Comparison of ENCODE assay signal across 1 cellular context in the genomic region with DNA sequence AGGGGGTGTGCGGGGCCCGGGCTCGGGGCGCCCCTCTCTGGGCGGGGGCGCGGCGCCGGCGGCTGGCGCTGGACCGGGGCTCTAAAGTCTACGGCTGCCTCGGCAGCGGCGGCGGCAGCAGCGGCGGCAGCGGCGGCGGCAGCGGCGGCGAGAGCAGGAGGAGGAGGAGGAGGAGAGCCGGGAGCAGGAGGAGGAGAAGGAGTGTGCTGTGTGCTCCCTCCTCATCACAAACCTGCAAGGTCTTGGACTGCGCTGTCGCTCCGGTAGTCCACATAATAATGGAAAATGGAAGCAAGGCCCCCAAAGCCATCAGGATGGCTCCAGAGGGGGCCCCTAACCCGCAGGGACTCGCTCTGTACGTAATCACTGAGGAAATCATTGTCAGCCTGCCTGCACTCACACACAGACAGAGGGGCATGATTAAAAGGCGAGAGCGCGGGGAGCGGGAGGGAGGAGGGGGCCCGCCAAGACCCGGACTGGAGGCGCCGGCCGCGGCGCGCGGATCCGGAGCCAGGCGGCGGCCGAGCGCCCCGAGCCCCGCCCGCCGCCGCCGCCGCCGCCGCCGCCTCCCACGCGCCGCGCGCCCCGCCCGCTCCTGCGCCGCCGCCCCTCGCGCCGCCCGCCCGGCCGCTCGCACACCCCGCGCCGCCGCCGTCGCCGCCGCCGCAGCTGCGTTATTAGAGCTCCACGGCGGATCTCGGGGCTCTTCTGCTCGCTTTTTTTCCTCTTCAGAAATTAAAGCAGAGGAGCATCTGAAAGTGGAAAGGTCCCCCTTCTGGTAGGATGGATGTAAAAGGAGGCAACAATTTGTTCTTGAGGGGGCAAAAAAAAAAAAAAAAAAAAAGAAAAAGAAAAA.
TF ChIP-seq lines count a peak whose summit lies in the region.

A gene (minus strand): TSS at position 394 of the 856 bp plus-strand sequence. CDS start 1,220 bp downstream, outside the sequence.

TF ChIP-seq in K562, 482 proteins besides CTCF, POLR2A, EP300 and RAD21 (continued from another document and continues in another):
- TF ChIP-seq, protein P1, sequence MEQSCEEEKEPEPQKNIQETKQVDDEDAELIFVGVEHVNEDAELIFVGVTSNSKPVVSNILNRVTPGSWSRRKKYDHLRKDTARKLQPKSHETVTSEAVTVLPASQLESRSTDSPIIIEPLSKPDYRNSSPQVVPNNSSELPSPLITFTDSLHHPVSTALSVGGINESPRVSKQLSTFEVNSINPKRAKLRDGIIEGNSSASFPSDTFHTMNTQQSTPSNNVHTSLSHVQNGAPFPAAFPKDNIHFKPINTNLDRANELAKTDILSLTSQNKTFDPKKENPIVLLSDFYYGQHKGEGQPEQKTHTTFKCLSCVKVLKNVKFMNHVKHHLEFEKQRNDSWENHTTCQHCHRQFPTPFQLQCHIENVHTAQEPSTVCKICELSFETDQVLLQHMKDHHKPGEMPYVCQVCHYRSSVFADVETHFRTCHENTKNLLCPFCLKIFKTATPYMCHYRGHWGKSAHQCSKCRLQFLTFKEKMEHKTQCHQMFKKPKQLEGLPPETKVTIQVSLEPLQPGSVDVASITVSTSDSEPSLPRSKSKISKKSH (CRISPR knock-in tag; IDR thresholded peaks at IDR 0.05), result no peak
- TF ChIP-seq RBM15 (IDR thresholded peaks at IDR 0.05; ENCODE audit: insufficient read depth, low read length), result no peak
- no peak for TF ChIP-seq KLF1 (tag; IDR thresholded peaks at IDR 0.05)
- TF ChIP-seq SIN3B (IDR thresholded peaks at IDR 0.05; ENCODE audit: low read depth), result no peak
- TF ChIP-seq ZNF57 (CRISPR knock-in tag; IDR thresholded peaks at IDR 0.05), result no peak
- TF ChIP-seq, protein P2, sequence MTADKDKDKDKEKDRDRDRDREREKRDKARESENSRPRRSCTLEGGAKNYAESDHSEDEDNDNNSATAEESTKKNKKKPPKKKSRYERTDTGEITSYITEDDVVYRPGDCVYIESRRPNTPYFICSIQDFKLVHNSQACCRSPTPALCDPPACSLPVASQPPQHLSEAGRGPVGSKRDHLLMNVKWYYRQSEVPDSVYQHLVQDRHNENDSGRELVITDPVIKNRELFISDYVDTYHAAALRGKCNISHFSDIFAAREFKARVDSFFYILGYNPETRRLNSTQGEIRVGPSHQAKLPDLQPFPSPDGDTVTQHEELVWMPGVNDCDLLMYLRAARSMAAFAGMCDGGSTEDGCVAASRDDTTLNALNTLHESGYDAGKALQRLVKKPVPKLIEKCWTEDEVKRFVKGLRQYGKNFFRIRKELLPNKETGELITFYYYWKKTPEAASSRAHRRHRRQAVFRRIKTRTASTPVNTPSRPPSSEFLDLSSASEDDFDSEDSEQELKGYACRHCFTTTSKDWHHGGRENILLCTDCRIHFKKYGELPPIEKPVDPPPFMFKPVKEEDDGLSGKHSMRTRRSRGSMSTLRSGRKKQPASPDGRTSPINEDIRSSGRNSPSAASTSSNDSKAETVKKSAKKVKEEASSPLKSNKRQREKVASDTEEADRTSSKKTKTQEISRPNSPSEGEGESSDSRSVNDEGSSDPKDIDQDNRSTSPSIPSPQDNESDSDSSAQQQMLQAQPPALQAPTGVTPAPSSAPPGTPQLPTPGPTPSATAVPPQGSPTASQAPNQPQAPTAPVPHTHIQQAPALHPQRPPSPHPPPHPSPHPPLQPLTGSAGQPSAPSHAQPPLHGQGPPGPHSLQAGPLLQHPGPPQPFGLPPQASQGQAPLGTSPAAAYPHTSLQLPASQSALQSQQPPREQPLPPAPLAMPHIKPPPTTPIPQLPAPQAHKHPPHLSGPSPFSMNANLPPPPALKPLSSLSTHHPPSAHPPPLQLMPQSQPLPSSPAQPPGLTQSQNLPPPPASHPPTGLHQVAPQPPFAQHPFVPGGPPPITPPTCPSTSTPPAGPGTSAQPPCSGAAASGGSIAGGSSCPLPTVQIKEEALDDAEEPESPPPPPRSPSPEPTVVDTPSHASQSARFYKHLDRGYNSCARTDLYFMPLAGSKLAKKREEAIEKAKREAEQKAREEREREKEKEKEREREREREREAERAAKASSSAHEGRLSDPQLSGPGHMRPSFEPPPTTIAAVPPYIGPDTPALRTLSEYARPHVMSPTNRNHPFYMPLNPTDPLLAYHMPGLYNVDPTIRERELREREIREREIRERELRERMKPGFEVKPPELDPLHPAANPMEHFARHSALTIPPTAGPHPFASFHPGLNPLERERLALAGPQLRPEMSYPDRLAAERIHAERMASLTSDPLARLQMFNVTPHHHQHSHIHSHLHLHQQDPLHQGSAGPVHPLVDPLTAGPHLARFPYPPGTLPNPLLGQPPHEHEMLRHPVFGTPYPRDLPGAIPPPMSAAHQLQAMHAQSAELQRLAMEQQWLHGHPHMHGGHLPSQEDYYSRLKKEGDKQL (CRISPR knock-in tag; IDR thresholded peaks at IDR 0.05; ENCODE audit: borderline replicate concordance), result no peak
- no peak for TF ChIP-seq SMC3 (conservative IDR thresholded peaks at IDR 0.05; ENCODE audit: insufficient read depth, low read depth, low read length)
- no peak for TF ChIP-seq COPS2 (conservative IDR thresholded peaks at IDR 0.05)
- TF ChIP-seq ZNF384 (IDR thresholded peaks at IDR 0.05; ENCODE audit: low read depth, low read length), result peak; percentile 65
- TF ChIP-seq, protein P3, sequence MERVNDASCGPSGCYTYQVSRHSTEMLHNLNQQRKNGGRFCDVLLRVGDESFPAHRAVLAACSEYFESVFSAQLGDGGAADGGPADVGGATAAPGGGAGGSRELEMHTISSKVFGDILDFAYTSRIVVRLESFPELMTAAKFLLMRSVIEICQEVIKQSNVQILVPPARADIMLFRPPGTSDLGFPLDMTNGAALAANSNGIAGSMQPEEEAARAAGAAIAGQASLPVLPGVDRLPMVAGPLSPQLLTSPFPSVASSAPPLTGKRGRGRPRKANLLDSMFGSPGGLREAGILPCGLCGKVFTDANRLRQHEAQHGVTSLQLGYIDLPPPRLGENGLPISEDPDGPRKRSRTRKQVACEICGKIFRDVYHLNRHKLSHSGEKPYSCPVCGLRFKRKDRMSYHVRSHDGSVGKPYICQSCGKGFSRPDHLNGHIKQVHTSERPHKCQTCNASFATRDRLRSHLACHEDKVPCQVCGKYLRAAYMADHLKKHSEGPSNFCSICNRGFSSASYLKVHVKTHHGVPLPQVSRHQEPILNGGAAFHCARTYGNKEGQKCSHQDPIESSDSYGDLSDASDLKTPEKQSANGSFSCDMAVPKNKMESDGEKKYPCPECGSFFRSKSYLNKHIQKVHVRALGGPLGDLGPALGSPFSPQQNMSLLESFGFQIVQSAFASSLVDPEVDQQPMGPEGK (CRISPR knock-in tag; IDR thresholded peaks at IDR 0.05; ENCODE audit: borderline replicate concordance), result no peak
- no peak for TF ChIP-seq LEF1 (IDR thresholded peaks at IDR 0.05)
- TF ChIP-seq RBBP5 (IDR thresholded peaks at IDR 0.05; ENCODE audit: borderline replicate concordance, insufficient read depth, low read length, poor library complexity, severe bottlenecking), result no peak
- TF ChIP-seq NFYB (IDR thresholded peaks at IDR 0.05; ENCODE audit: extremely low read depth, insufficient read length), result no peak
- TF ChIP-seq ZBTB17 (CRISPR knock-in tag; IDR thresholded peaks at IDR 0.05), result no peak
- TF ChIP-seq IRF2 (CRISPR knock-in tag; IDR thresholded peaks at IDR 0.05), result no peak
- TF ChIP-seq ZNF239 (CRISPR knock-in tag; IDR thresholded peaks at IDR 0.05), result no peak
- TF ChIP-seq, protein P4, sequence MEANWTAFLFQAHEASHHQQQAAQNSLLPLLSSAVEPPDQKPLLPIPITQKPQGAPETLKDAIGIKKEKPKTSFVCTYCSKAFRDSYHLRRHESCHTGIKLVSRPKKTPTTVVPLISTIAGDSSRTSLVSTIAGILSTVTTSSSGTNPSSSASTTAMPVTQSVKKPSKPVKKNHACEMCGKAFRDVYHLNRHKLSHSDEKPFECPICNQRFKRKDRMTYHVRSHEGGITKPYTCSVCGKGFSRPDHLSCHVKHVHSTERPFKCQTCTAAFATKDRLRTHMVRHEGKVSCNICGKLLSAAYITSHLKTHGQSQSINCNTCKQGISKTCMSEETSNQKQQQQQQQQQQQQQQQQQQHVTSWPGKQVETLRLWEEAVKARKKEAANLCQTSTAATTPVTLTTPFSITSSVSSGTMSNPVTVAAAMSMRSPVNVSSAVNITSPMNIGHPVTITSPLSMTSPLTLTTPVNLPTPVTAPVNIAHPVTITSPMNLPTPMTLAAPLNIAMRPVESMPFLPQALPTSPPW (CRISPR knock-in tag; IDR thresholded peaks at IDR 0.05), result peak; percentile 93
- TF ChIP-seq HEY1 (CRISPR knock-in tag; IDR thresholded peaks at IDR 0.05; ENCODE audit: borderline replicate concordance), result no peak
- no peak for TF ChIP-seq GATA2 (CRISPR knock-in tag; IDR thresholded peaks at IDR 0.05)
- TF ChIP-seq BRF1 (IDR thresholded peaks at IDR 0.05; ENCODE audit: borderline replicate concordance, extremely low read depth, insufficient read length), result no peak
- no peak for TF ChIP-seq CREB1 (IDR thresholded peaks at IDR 0.05)
- TF ChIP-seq CREB1 (CRISPR knock-in tag; IDR thresholded peaks at IDR 0.05), result no peak
- no peak for TF ChIP-seq SPI1 (IDR thresholded peaks at IDR 0.05; ENCODE audit: borderline replicate concordance, low read depth, low read length)
- no peak for TF ChIP-seq CEBPB (tag; IDR thresholded peaks at IDR 0.05)
- no peak for TF ChIP-seq ELF2 (CRISPR knock-in tag; IDR thresholded peaks at IDR 0.05)
- 0 out of 2 replicates have a peak, but pooled peaks have one; percentile 30 for TF ChIP-seq POLR2G (IDR thresholded peaks at IDR 0.05; ENCODE audit: low read depth, low read length)
- TF ChIP-seq TFAM (CRISPR knock-in tag; conservative IDR thresholded peaks at IDR 0.05), result no peak
- no peak for TF ChIP-seq NFATC3 (IDR thresholded peaks at IDR 0.05)
- no peak for TF ChIP-seq ZNF561 (CRISPR knock-in tag; conservative IDR thresholded peaks at IDR 0.05)
- no peak for TF ChIP-seq GABPB1 (CRISPR knock-in tag; IDR thresholded peaks at IDR 0.05)
- TF ChIP-seq, protein P5, sequence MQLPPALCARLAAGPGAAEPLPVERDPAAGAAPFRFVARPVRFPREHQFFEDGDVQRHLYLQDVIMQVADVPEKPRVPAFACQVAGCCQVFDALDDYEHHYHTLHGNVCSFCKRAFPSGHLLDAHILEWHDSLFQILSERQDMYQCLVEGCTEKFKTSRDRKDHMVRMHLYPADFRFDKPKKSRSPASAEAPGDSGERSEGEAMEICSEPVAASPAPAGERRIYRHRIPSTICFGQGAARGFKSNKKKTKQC (CRISPR knock-in tag; IDR thresholded peaks at IDR 0.05), result no peak
- TF ChIP-seq, protein P6, sequence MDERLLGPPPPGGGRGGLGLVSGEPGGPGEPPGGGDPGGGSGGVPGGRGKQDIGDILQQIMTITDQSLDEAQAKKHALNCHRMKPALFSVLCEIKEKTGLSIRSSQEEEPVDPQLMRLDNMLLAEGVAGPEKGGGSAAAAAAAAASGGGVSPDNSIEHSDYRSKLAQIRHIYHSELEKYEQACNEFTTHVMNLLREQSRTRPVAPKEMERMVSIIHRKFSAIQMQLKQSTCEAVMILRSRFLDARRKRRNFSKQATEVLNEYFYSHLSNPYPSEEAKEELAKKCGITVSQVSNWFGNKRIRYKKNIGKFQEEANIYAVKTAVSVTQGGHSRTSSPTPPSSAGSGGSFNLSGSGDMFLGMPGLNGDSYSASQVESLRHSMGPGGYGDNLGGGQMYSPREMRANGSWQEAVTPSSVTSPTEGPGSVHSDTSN (CRISPR knock-in tag; IDR thresholded peaks at IDR 0.05; ENCODE audit: low read depth), result no peak
- TF ChIP-seq, protein P6 (tag; conservative IDR thresholded peaks at IDR 0.05; ENCODE audit: low read depth), result 0 out of 2 replicates have a peak, but pooled peaks have one; percentile 15
- TF ChIP-seq ZNF778 (CRISPR knock-in tag; IDR thresholded peaks at IDR 0.05), result no peak
- no peak for TF ChIP-seq XRCC3 (IDR thresholded peaks at IDR 0.05)
- no peak for TF ChIP-seq ZNF589 (CRISPR knock-in tag; IDR thresholded peaks at IDR 0.05; ENCODE audit: low read depth)
- TF ChIP-seq ZKSCAN3 (CRISPR knock-in tag; IDR thresholded peaks at IDR 0.05), result no peak
- TF ChIP-seq ZFPM2 (CRISPR knock-in tag; IDR thresholded peaks at IDR 0.05), result no peak
- TF ChIP-seq, protein P7, sequence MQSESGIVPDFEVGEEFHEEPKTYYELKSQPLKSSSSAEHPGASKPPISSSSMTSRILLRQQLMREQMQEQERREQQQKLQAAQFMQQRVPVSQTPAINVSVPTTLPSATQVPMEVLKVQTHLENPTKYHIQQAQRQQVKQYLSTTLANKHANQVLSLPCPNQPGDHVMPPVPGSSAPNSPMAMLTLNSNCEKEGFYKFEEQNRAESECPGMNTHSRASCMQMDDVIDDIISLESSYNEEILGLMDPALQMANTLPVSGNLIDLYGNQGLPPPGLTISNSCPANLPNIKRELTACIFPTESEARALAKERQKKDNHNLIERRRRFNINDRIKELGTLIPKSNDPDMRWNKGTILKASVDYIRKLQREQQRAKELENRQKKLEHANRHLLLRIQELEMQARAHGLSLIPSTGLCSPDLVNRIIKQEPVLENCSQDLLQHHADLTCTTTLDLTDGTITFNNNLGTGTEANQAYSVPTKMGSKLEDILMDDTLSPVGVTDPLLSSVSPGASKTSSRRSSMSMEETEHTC (IDR thresholded peaks at IDR 0.05), result no peak
- 0 out of 2 replicates have a peak, but pooled peaks have one; percentile 11 for TF ChIP-seq TCF3 (CRISPR knock-in tag; IDR thresholded peaks at IDR 0.05)
- TF ChIP-seq TCF7L2 (IDR thresholded peaks at IDR 0.05; ENCODE audit: low read depth, low read length), result no peak
- TF ChIP-seq POU5F1 (IDR thresholded peaks at IDR 0.05; ENCODE audit: borderline replicate concordance, low read depth, low read length, partially characterized antibody), result no peak
- TF ChIP-seq NBN (IDR thresholded peaks at IDR 0.05; ENCODE audit: low read depth), result no peak
- no peak for TF ChIP-seq SMARCB1 (IDR thresholded peaks at IDR 0.05; ENCODE audit: insufficient read length, low read depth)
- no peak for TF ChIP-seq RCOR1 (IDR thresholded peaks at IDR 0.05; ENCODE audit: borderline replicate concordance in 1 of 2, low read depth in 2 of 2, low read length in 2 of 2)
- no peak for TF ChIP-seq ESRRB (CRISPR knock-in tag; IDR thresholded peaks at IDR 0.05; ENCODE audit: borderline replicate concordance)
- TF ChIP-seq DACH1 (IDR thresholded peaks at IDR 0.05; ENCODE audit: partially characterized antibody), result no peak
- TF ChIP-seq MEIS2 (IDR thresholded peaks at IDR 0.05; ENCODE audit: partially characterized antibody), result peak; percentile 50
- no peak for TF ChIP-seq PHF21A (IDR thresholded peaks at IDR 0.05; ENCODE audit: borderline replicate concordance, low read depth)
